ENCODE assay signal across 8 cellular contexts in the genomic region with DNA sequence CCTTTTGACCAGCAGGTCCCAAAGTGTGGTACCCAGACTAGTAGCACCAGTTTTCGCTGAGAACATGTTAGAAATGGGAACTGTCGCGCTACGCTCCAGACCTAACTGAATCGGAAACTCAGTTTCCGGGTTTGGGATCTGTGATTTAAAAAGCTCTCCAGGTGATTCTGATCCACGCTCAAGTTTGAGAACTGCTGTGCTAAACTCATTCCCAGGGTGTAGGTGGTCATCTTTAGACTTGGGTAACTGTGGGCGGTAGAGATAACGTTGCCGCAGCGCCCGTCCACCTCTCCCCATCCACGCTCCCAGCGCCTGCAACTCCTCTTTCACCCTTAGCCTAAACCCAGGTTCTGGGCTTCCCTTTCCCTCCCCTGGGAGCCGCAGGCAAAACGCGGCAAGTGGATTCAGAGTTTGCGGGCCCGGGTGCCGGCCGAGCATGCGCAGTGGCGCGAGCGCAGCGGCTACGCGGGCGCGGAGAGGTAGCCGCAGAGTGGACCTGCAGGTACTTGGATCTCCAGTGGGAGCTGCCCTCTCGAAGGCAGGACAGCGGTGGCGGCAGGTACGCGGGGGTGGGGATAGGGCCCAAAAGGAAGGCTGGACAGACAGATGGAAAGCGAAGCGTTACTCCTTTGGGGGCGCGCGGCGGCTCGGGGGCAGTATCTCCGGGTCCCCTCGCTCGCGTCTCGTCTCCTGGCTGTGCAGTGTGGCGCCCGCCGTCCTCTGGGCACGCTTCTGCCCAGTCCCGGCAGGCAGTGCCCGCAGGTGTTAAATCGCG. TPM values are rescaled to one million over a fixed set of nuclear protein-coding genes. Genes with fewer than 3 reads are reported as not detected.
DNase-seq lines count a peak whose midpoint lies in the region; ATAC-seq lines count a peak whose summit lies in the region.

A gene with protein sequence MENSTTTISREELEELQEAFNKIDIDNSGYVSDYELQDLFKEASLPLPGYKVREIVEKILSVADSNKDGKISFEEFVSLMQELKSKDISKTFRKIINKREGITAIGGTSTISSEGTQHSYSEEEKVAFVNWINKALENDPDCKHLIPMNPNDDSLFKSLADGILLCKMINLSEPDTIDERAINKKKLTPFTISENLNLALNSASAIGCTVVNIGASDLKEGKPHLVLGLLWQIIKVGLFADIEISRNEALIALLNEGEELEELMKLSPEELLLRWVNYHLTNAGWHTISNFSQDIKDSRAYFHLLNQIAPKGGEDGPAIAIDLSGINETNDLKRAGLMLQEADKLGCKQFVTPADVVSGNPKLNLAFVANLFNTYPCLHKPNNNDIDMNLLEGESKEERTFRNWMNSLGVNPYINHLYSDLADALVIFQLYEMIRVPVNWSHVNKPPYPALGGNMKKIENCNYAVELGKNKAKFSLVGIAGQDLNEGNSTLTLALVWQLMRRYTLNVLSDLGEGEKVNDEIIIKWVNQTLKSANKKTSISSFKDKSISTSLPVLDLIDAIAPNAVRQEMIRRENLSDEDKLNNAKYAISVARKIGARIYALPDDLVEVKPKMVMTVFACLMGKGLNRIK (plus strand): TSS at position 443 of the 775 bp plus-strand sequence. CDS start 67,845 bp downstream, outside the sequence.

- H2AK5ac ChIP-seq in mesendoderm (ENCODE audit: low read length), result no peak within 1 kb of the TSS

- DNase-seq in CMK (ENCODE audit: low read depth), result peak; percentile 53
- peak; percentile 97 for DNase-seq in HK-2 (ENCODE audit: unreplicated experiment)
- peak; percentile 87 for DNase-seq in NCI-H82 treated with DMSO at 0.1 percent for 48 hours (lab: John Stamatoyannopoulos, UW; ENCODE audit: unreplicated experiment)
- peak; percentile 99 for DNase-seq in activated CD8-positive, alpha-beta memory T cell treated with anti-CD3 and anti-CD28 coated beads for 24 hours
- peak; percentile 81 to 92 (median 88) for DNase-seq in effector memory CD8-positive, alpha-beta T cell
- peak; percentile 92 for DNase-seq in mesendoderm
- peak; percentile 71 for DNase-seq in stimulated activated CD8-positive, alpha-beta memory T cell treated with anti-CD3 and anti-CD28 coated beads, Interleukin-15, amount 100 ng/mL, for 1 hour (ENCODE audit: low read depth)

- H2BK120ac ChIP-seq in mesendoderm (ENCODE audit: low read depth, low read length), result no peak within 1 kb of the TSS

- H3K23ac ChIP-seq in mesendoderm (ENCODE audit: low read length), result no peak within 1 kb of the TSS

- H2BK5ac ChIP-seq in mesendoderm (ENCODE audit: low read length), result no peak within 1 kb of the TSS

- no peaks in the 10 kb centered on the region for H3K79me2 ChIP-seq in mesendoderm (ENCODE audit: control insufficient read depth, insufficient read depth, low read length)

- H3K4me2 ChIP-seq in mesendoderm (ENCODE audit: low read length), result peak within 1 kb of the TSS; percentile 87

- H3K9me3 Mint-ChIP-seq in effector memory CD8-positive, alpha-beta T cell, result no peaks in the 10 kb centered on the region

- no peaks in the 10 kb centered on the region for H3K27me3 ChIP-seq in mesendoderm (ENCODE audit: insufficient read depth, low read length, poor library complexity)

- H3K4me1 ChIP-seq in mesendoderm (ENCODE audit: control insufficient read depth, low read depth, low read length), result peaks cover 2% of the 10 kb centered on the region

- ATAC-seq in GM19455 (IDR thresholded peaks at IDR 0.05; ENCODE audit: unreplicated experiment), result peak; percentile 83
- ATAC-seq in effector memory CD8-positive, alpha-beta T cell (replicated peaks), result peak; percentile 90

- H3K4me1 Mint-ChIP-seq in effector memory CD8-positive, alpha-beta T cell (ENCODE audit: low read depth in 2 of 2), result peaks cover 0 to 3% of the 10 kb centered on the region in 2 donors

- H3K56ac ChIP-seq in mesendoderm (ENCODE audit: low read length), result peak within 1 kb of the TSS; percentile 91

- peak within 1 kb of the TSS; percentile 88 for H3K4me3 ChIP-seq in mesendoderm (ENCODE audit: low read length)

- no peak within 1 kb of the TSS for H4K8ac ChIP-seq in mesendoderm (ENCODE audit: low read depth, low read length)

- H3K4me3 Mint-ChIP-seq in effector memory CD8-positive, alpha-beta T cell, result peak within 1 kb of the TSS; percentile 93 to 97

- no CpG with 5 or more reads among the region's 56 CpGs for WGBS in mesendoderm (ENCODE audit: extremely low coverage, insufficient coverage, low lambda C conversion rate)

- no peak within 1 kb of the TSS for H2BK15ac ChIP-seq in mesendoderm (replicated peaks; ENCODE audit: low read depth)

- H3K36me3 ChIP-seq in mesendoderm (ENCODE audit: control insufficient read depth, insufficient read depth, low read length), result no peaks in the 10 kb centered on the region

- H3K79me1 ChIP-seq in mesendoderm (ENCODE audit: low read length), result no peaks in the 10 kb centered on the region

- H3K27ac ChIP-seq in mesendoderm (ENCODE audit: low read depth, low read length), result no peak within 1 kb of the TSS

- peak within 1 kb of the TSS; percentile 82 for H3K9ac ChIP-seq in mesendoderm (ENCODE audit: low read length)

- H3K36me3 Mint-ChIP-seq in effector memory CD8-positive, alpha-beta T cell (ENCODE audit: insufficient read depth), result peaks cover 7% of the 10 kb centered on the region

- peak within 1 kb of the TSS; percentile 70 to 93 for H3K27ac Mint-ChIP-seq in effector memory CD8-positive, alpha-beta T cell

- H3K18ac ChIP-seq in mesendoderm (ENCODE audit: low read length), result no peak within 1 kb of the TSS

- no peak within 1 kb of the TSS for H4K5ac ChIP-seq in mesendoderm (ENCODE audit: low read length)

- H3K27me3 Mint-ChIP-seq in effector memory CD8-positive, alpha-beta T cell, result no peaks in the 10 kb centered on the region

- no peak within 1 kb of the TSS for H3K4ac ChIP-seq in mesendoderm (ENCODE audit: low read depth, low read length)

RNA-seq across cellular contexts. Expression of the gene that starts here (rescaled TPM):
- 11.8 TPM for polyA plus RNA-seq in mesendoderm (2013, experiment 1 of 2)
- polyA plus RNA-seq in mesendoderm (2013, experiment 2 of 2), result 13.1 TPM
